In the genomic region with DNA sequence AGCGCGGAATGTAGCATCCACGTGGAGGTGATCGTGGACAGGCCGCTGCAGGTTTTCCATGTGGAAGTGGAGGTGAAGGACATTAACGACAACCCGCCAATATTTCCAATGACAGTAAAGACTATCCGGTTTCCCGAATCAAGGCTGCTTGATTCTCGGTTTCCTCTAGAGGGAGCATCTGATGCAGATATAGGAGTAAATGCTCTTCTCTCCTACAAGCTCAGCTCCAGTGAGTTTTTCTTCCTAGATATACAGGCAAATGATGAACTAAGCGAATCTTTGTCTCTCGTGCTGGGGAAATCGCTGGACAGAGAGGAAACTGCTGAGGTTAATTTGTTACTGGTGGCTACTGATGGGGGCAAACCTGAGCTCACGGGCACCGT, we compare ENCODE assay signal across 1 cellular context.
TF ChIP-seq lines count a peak whose summit lies in the region.

No MANE protein-coding gene starts in this region.

TF ChIP-seq in WTC11, 78 proteins besides CTCF, POLR2A, EP300 and RAD21:
- TF ChIP-seq, protein P1, sequence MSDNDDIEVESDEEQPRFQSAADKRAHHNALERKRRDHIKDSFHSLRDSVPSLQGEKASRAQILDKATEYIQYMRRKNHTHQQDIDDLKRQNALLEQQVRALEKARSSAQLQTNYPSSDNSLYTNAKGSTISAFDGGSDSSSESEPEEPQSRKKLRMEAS (CRISPR knock-in tag; IDR thresholded peaks at IDR 0.05), result peak; percentile 23; the same call in 1 of the 2 replicates
- no peak for TF ChIP-seq ZNF416 (CRISPR knock-in tag; IDR thresholded peaks at IDR 0.05)
